ENCODE assay signal across 21 cellular contexts in genomic region chr1:237712808-237713207, GRCh38.
"Had no signal": no experiment of that assay in that cellular context is flagged by ENCODE, and none has a peak within 500 bp of the region (broad histone marks: within the 10 kb centered on the region; RNA-seq: fewer than 3 reads in every experiment).

No MANE protein-coding gene starts in this region.

- ATAC-seq: left colon, natural killer cell, pancreas, sciatic nerve had no signal

- H3K4me1 ChIP-seq: neural progenitor cell, pancreas, prostate gland, spleen, testis, tibial nerve had no signal

- DNase-seq: cortex of kidney; dorsolateral prefrontal cortex; effector CD8-positive, alpha-beta T cell; kidney; left colon; natural killer cell; occipital lobe; pancreas; spleen; stimulated activated CD4-positive, alpha-beta T cell treated with anti-CD3 and anti-CD28 coated beads, Interleukin-15, amount 100 ng/mL, for 24 hours; stimulated activated CD4-positive, alpha-beta T cell treated with anti-CD3 and anti-CD28 coated beads, Interleukin-1b, Interleukin-23, amount 100 ng/mL, for 48 hours; stimulated activated CD4-positive, alpha-beta T cell treated with anti-CD3 and anti-CD28 coated beads, Interleukin-4, amount 100 ng/mL, for 24 hours; testis had no signal

- H3K27ac ChIP-seq: dorsolateral prefrontal cortex, neural progenitor cell, pancreas, prostate gland, spleen, testis, tibial nerve had no signal

- H3K4me1 Mint-ChIP-seq: central memory CD8-positive, alpha-beta T cell; mesothelial cell of epicardium; natural killer cell; stimulated activated memory B cell treated with anti-CD40 and anti-IgM and Interleukin-4, amounts not matched to agents 10 μg/mL and 1 μg/mL and 100 μg/mL, for 72 hours had no signal

- H3K9me3 ChIP-seq: pancreas, prostate gland, spleen, testis, tibial nerve had no signal

- H2AFZ ChIP-seq: neural progenitor cell had no signal

- H3K27me3 Mint-ChIP-seq: central memory CD8-positive, alpha-beta T cell; stimulated activated memory B cell treated with anti-CD40 and anti-IgM and Interleukin-4, amounts not matched to agents 10 μg/mL and 1 μg/mL and 100 μg/mL, for 72 hours; stimulated activated naive CD8-positive, alpha-beta T cell treated with anti-CD3 and anti-CD28 coated beads, Interleukin-15, Interleukin-2, amounts not matched to agents 100 ng/mL and 50 ng/mL, for 24 hours had no signal

- H3K4me3 Mint-ChIP-seq: central memory CD8-positive, alpha-beta T cell; mesothelial cell of epicardium; natural killer cell; neural progenitor cell; stimulated activated memory B cell treated with anti-CD40 and anti-IgM and Interleukin-4, amounts not matched to agents 10 μg/mL and 1 μg/mL and 100 μg/mL, for 72 hours; stimulated activated naive CD8-positive, alpha-beta T cell treated with anti-CD3 and anti-CD28 coated beads, Interleukin-15, Interleukin-2, amounts not matched to agents 100 ng/mL and 50 ng/mL, for 24 hours had no signal

- H3K9ac ChIP-seq: neural progenitor cell had no signal

- H3K4me3 ChIP-seq: dorsolateral prefrontal cortex, neural progenitor cell, pancreas, prostate gland, spleen, testis, tibial nerve had no signal

- H3K36me3 Mint-ChIP-seq: mesothelial cell of epicardium; natural killer cell; neural progenitor cell; stimulated activated memory B cell treated with anti-CD40 and anti-IgM and Interleukin-4, amounts not matched to agents 10 μg/mL and 1 μg/mL and 100 μg/mL, for 72 hours had no signal

- H3K27ac Mint-ChIP-seq: mesothelial cell of epicardium; natural killer cell; stimulated activated memory B cell treated with anti-CD40 and anti-IgM and Interleukin-4, amounts not matched to agents 10 μg/mL and 1 μg/mL and 100 μg/mL, for 72 hours; stimulated activated naive CD8-positive, alpha-beta T cell treated with anti-CD3 and anti-CD28 coated beads, Interleukin-15, Interleukin-2, amounts not matched to agents 100 ng/mL and 50 ng/mL, for 24 hours had no signal

- H3K36me3 ChIP-seq: neural progenitor cell, pancreas, prostate gland, spleen, tibial nerve had no signal

- H3K9me3 Mint-ChIP-seq: central memory CD8-positive, alpha-beta T cell; mesothelial cell of epicardium; natural killer cell; neural progenitor cell; stimulated activated naive CD8-positive, alpha-beta T cell treated with anti-CD3 and anti-CD28 coated beads, Interleukin-15, Interleukin-2, amounts not matched to agents 100 ng/mL and 50 ng/mL, for 24 hours had no signal

- H3K27me3 ChIP-seq: dorsolateral prefrontal cortex, neural progenitor cell, pancreas, spleen, testis, tibial nerve had no signal

- H3K4me2 ChIP-seq: neural progenitor cell had no signal
